Comparison of ENCODE assay signal across 9 cellular contexts in the genomic region with DNA sequence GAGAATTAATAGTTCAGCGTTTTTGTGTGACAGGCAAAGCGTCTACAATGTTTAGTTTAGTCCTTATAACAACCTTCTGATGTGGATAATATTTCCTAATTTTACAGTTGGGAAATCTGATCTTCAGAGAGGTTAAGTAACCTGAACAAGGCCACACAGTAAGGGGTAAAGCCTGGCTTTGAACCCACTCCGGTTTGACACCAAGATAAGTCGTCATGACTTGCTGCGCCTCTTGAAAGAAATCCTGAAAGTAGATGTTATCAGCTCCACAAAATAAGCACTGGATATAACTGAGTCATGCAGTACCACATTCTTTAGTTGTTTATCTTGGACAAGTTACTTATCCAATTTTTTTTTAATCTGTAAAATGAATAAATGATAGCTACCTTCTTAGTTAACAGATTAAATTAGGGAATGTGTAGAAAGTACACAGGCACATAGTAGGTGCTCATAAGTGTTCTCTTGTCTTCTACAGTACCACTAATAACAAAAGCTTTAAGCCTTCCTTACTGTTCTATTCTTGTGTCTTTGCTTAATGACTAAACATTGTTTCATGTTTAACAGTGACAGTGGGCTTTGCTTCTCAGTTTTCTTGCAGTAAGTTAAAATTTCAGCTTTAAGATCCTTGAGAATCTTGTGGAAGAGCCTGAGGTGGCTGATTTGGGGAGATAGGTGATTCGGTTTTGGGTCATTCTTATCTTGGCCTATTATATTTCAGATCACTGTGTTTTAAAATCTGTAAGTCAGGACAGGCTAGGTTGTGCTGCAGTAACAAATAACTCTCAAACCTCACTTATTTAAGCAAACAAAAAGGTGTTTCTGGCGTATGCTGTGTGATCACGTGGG. TPM values are rescaled to one million over a fixed set of nuclear protein-coding genes. Genes with fewer than 3 reads are reported as not detected.
DNase-seq lines count a peak whose midpoint lies in the region; ATAC-seq and TF ChIP-seq lines count a peak whose summit lies in the region.
"Had no signal": no experiment of that assay in that cellular context is flagged by ENCODE, and none has a peak within 500 bp of the region (broad histone marks: within the 10 kb centered on the region; RNA-seq: fewer than 3 reads in every experiment).

No MANE protein-coding gene starts in this region.

- H4K5ac ChIP-seq in H9 (ENCODE audit: insufficient read length, low read depth, low read length), result no peak overlapping the region

- H3K4me1 Mint-ChIP-seq in H9, result peaks cover 34 to 37% of the 10 kb centered on the region in 2 experiments

- H4K8ac ChIP-seq in H9 (replicated peaks; ENCODE audit: insufficient read length, low read depth, low read length), result no peak overlapping the region

- no peak overlapping the region; a peak in 2 of 7 replicates for H3K27ac Mint-ChIP-seq in H9

- no peak overlapping the region for H4K91ac ChIP-seq in H9 (ENCODE audit: insufficient read length, low read depth, low read length)

- no peak overlapping the region for H3K4ac ChIP-seq in H9 (ENCODE audit: low read depth, low read length)

- no peak overlapping the region for H2BK12ac ChIP-seq in H9 (ENCODE audit: insufficient read length, low read depth, low read length)

- H2BK5ac ChIP-seq in H9 (ENCODE audit: insufficient read length, low read length), result no peak overlapping the region

- H3K4me3 Mint-ChIP-seq in H9, result peak overlapping the region; percentile 77 to 90

- peak overlapping the region; percentile 90 for H3K4me2 ChIP-seq in H9 (ENCODE audit: insufficient read depth, insufficient read length, low read length)

- peaks cover 13% of the 10 kb centered on the region for H3K23me2 ChIP-seq in H9 (ENCODE audit: insufficient read length, low read depth, low read length, poor library complexity, severe bottlenecking)

- no peak overlapping the region for H2AK5ac ChIP-seq in H9 (ENCODE audit: insufficient read length, low read length)

- H3K56ac ChIP-seq in H9 (ENCODE audit: insufficient read length, low read depth, low read length), result no peak overlapping the region

- H3K79me2 ChIP-seq in H9 (ENCODE audit: insufficient read depth, low read length), result peaks cover 14% of the 10 kb centered on the region; the same call in 1 of the 2 replicates

- H3K4me3 ChIP-seq in SK-N-MC (peak overlapping the region; percentile 85), retinal pigment epithelial cell (ENCODE audit: low read length) (peak overlapping the region; percentile 86)

- no peaks in the 10 kb centered on the region for H3K27me3 Mint-ChIP-seq in H9 (ENCODE audit: low read depth)

- H4K20me1 ChIP-seq in H9 (ENCODE audit: control insufficient read depth, insufficient read depth, insufficient read length), result no peaks in the 10 kb centered on the region

- TF ChIP-seq CTCF in H9 (conservative IDR thresholded peaks at IDR 0.05), result no peak
- TF ChIP-seq CTCF in retinal pigment epithelial cell (conservative IDR thresholded peaks at IDR 0.05; ENCODE audit: low read depth, low read length), result no peak

- no peaks in the 10 kb centered on the region for H3K4me1 ChIP-seq in H9 (ENCODE audit: insufficient read depth, low read length)

- H3K36me3 Mint-ChIP-seq in H9 (ENCODE audit: insufficient read depth in 1 of 3, low read depth in 3 of 3), result peaks cover 38 to 50% (median 49%) of the 10 kb centered on the region in 3 experiments

- H2AFZ ChIP-seq in H9 (ENCODE audit: low read length), result no peak overlapping the region

- no peak overlapping the region for H2BK120ac ChIP-seq in H9 (ENCODE audit: low read depth, low read length, poor library complexity, severe bottlenecking)

- H3K9me3 Mint-ChIP-seq in H9, result peaks cover 9 to 11% of the 10 kb centered on the region in 2 experiments

- WGBS in H9 (ENCODE audit: extremely low coverage, insufficient read length, low lambda C conversion rate), result no CpG with 5 or more reads among the region's 8 CpGs

- H3K27ac ChIP-seq in H9 (ENCODE audit: insufficient read length, low read depth, low read length) (no peak overlapping the region), SK-N-MC (no peak overlapping the region; the same call in 1 of the 2 replicates)

- no peak overlapping the region for H3K18ac ChIP-seq in H9 (ENCODE audit: insufficient read length, low read depth, low read length)

- H3K9me3 ChIP-seq in H9 (ENCODE audit: control insufficient read depth, low read depth, low read length) (no peaks in the 10 kb centered on the region), SK-N-MC (ENCODE audit: low read depth, low read length) (no peaks in the 10 kb centered on the region)

- H3K9ac ChIP-seq in H9 (ENCODE audit: extremely low read depth, insufficient read length, low read length) (no peak overlapping the region), SK-N-MC (ENCODE audit: insufficient read length) (no peak overlapping the region)

- no peak overlapping the region for H3T11ph ChIP-seq in H9 (ENCODE audit: low read length)

- no peak overlapping the region for H2BK15ac ChIP-seq in H9 (ENCODE audit: low read depth, low read length)

- no peak overlapping the region for H3K23ac ChIP-seq in H9 (ENCODE audit: insufficient read length, low read depth, low read length)

- H3K27me3 ChIP-seq in H9 (ENCODE audit: insufficient read depth, low read length), result no peaks in the 10 kb centered on the region

- no peak overlapping the region for H2BK20ac ChIP-seq in H9 (ENCODE audit: low read depth, low read length, poor library complexity, severe bottlenecking)

- no peak for DNase-seq in H9
- DNase-seq in SK-N-MC (ENCODE audit: low read depth, low spot score), result no peak
- DNase-seq in fibroblast of gingiva (ENCODE audit: low read depth), result peak; percentile 15
- peak; percentile 67 for DNase-seq in retinal pigment epithelial cell (ENCODE audit: low read depth)
- no peak for DNase-seq in medulla oblongata (ENCODE audit: extremely low spot score)
- no peak for DNase-seq in NCI-H1930 (lab: John Stamatoyannopoulos, UW)
- DNase-seq: activated CD4-positive, alpha-beta T cell treated with anti-CD3 and anti-CD28 coated beads, Interleukin-2, amount 50 U/mL, for 48 hours; NCI-H1436 had no signal

- H3K79me1 ChIP-seq in H9 (ENCODE audit: insufficient read depth, low read depth, low read length, poor library complexity, severe bottlenecking), result peaks cover 4% of the 10 kb centered on the region

- ATAC-seq in GM18861 (IDR thresholded peaks at IDR 0.05; ENCODE audit: unreplicated experiment), result no peak

- no peak overlapping the region for H3K14ac ChIP-seq in H9 (ENCODE audit: insufficient read depth, low read length)

- peaks cover 26% of the 10 kb centered on the region for H3K36me3 ChIP-seq in SK-N-MC (ENCODE audit: insufficient read depth, low read length)

RNA-seq across cellular contexts. Expression of a gene that starts 2.1 kb away (rescaled TPM):
- total RNA-seq in H9 (2021), result 36.5 and 44.2 TPM in 2 replicates

Comparison
In these comparisons a context has a peak if more than half of its experiments do, and no peak if none do; other contexts are left out.
1. DNase-seq: peak in fibroblast of gingiva (single experiment) and retinal pigment epithelial cell (single experiment); none in H9 (single experiment), SK-N-MC (single experiment), medulla oblongata (single experiment) and NCI-H1930 (0 of 2).